Comparison of ENCODE assay signal across 12 cellular contexts in the genomic region with DNA sequence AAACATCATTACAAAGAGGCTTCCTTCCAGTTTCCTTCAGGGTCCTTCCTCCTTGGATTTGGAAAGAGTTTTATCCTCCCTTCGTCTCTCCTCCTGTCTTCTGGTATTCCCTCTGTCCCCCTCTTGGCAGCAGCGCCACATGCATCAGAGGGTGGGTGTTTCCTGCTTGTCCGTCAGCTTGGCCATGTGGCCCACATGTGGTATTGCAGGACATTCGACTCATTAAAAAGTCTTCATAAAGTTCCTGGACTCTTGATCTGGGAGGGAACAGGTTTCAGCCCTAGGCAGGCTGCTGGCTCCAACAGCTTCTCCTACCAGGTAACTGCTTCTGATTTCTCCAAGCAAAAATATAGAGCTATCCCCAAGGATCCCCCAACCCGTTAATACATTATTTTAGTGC.
DNase-seq lines count a peak whose midpoint lies in the region; ATAC-seq, FAIRE-seq and TF ChIP-seq lines count a peak whose summit lies in the region.
"Had no signal": no experiment of that assay in that cellular context is flagged by ENCODE, and none has a peak within 500 bp of the region (broad histone marks: within the 10 kb centered on the region; RNA-seq: fewer than 3 reads in every experiment).

No MANE protein-coding gene starts in this region.

- ATAC-seq in heart right ventricle = no peak
- ATAC-seq in stimulated activated effector memory CD8-positive, alpha-beta T cell treated with anti-CD3 and anti-CD28 coated beads, Interleukin-12 subunit alpha, Interleukin-12 subunit beta, amount 100 ng/mL, for 72 hours = no peak

- H3K4me1 ChIP-seq in left ventricle myocardium inferior (no peaks in the 10 kb centered on the region), heart right ventricle (peaks cover 0 to 3% (median 0%) of the 10 kb centered on the region in 9 donors), kidney (ENCODE audit: control insufficient read depth in 1 of 2, insufficient read depth in 1 of 2, low read depth in 1 of 2, low read length in 2 of 2) (no peaks in the 10 kb centered on the region), vagina (peaks cover 6% of the 10 kb centered on the region)

- H3K36me3 Mint-ChIP-seq in stimulated activated effector memory CD8-positive, alpha-beta T cell treated with anti-CD3 and anti-CD28 coated beads, Interleukin-12 subunit alpha, Interleukin-12 subunit beta, amount 100 ng/mL, for 72 hours = no peaks in the 10 kb centered on the region

- H3K27ac ChIP-seq in left ventricle myocardium inferior (replicated peaks) (no peak overlapping the region), heart right ventricle (no peak overlapping the region), WERI-Rb-1 (no peak overlapping the region), kidney (ENCODE audit: low read depth in 2 of 2, low read length in 2 of 2) (no peak overlapping the region), vagina (peak overlapping the region; percentile 14)

- no peak overlapping the region for H3K27ac Mint-ChIP-seq in stimulated activated effector memory CD8-positive, alpha-beta T cell treated with anti-CD3 and anti-CD28 coated beads, Interleukin-12 subunit alpha, Interleukin-12 subunit beta, amount 100 ng/mL, for 72 hours
- H3K27ac Mint-ChIP-seq: B cell; T-helper 2 cell treated with Interferon-gamma antibody and Interleukin-4, amounts not matched to agents 5 μg/mL and 100 μg/mL, for 36 hours had no signal

- no peaks in the 10 kb centered on the region for H3K36me3 ChIP-seq in left ventricle myocardium inferior
- no peaks in the 10 kb centered on the region for H3K36me3 ChIP-seq in heart right ventricle
- no peaks in the 10 kb centered on the region for H3K36me3 ChIP-seq in WERI-Rb-1
- H3K36me3 ChIP-seq in kidney (ENCODE audit: control insufficient read depth in 1 of 2, insufficient read depth in 2 of 2, low read length in 2 of 2) = no peaks in the 10 kb centered on the region
- no peaks in the 10 kb centered on the region for H3K36me3 ChIP-seq in vagina
- H3K36me3 ChIP-seq: MG63 had no signal

- H3K4me3 ChIP-seq in left ventricle myocardium inferior (no peak overlapping the region), heart right ventricle (no peak overlapping the region), WERI-Rb-1 (ENCODE audit: low read depth, low read length) (no peak overlapping the region), kidney (ENCODE audit: low read length in 2 of 2) (no peak overlapping the region), vagina (no peak overlapping the region)
- H3K4me3 ChIP-seq: MG63 had no signal

- H3K4me3 Mint-ChIP-seq in stimulated activated effector memory CD8-positive, alpha-beta T cell treated with anti-CD3 and anti-CD28 coated beads, Interleukin-12 subunit alpha, Interleukin-12 subunit beta, amount 100 ng/mL, for 72 hours = no peak overlapping the region
- H3K4me3 Mint-ChIP-seq: B cell; T-helper 2 cell treated with Interferon-gamma antibody and Interleukin-4, amounts not matched to agents 5 μg/mL and 100 μg/mL, for 36 hours had no signal

- H3K27me3 ChIP-seq in left ventricle myocardium inferior (ENCODE audit: low read depth) (no peaks in the 10 kb centered on the region), heart right ventricle (no peaks in the 10 kb centered on the region), WERI-Rb-1 (ENCODE audit: insufficient read depth, low read depth, severe bottlenecking) (no peaks in the 10 kb centered on the region), vagina (no peaks in the 10 kb centered on the region)

- H3K9me3 ChIP-seq in left ventricle myocardium inferior (replicated peaks) (peaks cover 15% of the 10 kb centered on the region), heart right ventricle (peaks cover 0 to 14% (median 0%) of the 10 kb centered on the region in 11 donors), WERI-Rb-1 (ENCODE audit: severe bottlenecking) (no peaks in the 10 kb centered on the region), kidney (ENCODE audit: control insufficient read depth in 1 of 2, low read length in 2 of 2) (peaks cover 0 to 7% of the 10 kb centered on the region in 2 donors), vagina (no peaks in the 10 kb centered on the region)
- H3K9me3 ChIP-seq: MG63 had no signal

- no peak for FAIRE-seq in kidney (lab: Jason Lieb, UNC)

- intact Hi-C loops in left ventricle myocardium inferior (cut with micrococcal nuclease) = no loop called here
- intact Hi-C loops in heart right ventricle (cut with DNase I) = loop anchor here in 1 of 10 donors (5.0 kb wide), 1 partner anchor 99 kb away; no protein-coding TSS in a partner anchor
- intact Hi-C loops in kidney (cut with DNase I) = no loop called here
- intact Hi-C loops in vagina (cut with DNase I) = no loop called here

- WGBS in heart right ventricle, 2 donors = 40 to 46% methylated on average over 5 of the region's 5 CpGs

- DNase-seq in left ventricle myocardium inferior (no peak), heart right ventricle (no peak), WERI-Rb-1 (peak; percentile 41), kidney (no peak), vagina (ENCODE audit: extremely low spot score in 2 of 2) (no peak), GOT3 (lab: John Stamatoyannopoulos, UW) (no peak)
- no peak for DNase-seq in stimulated activated effector memory CD8-positive, alpha-beta T cell treated with anti-CD3 and anti-CD28 coated beads, Interleukin-12 subunit alpha, Interleukin-12 subunit beta, amount 100 ng/mL, for 72 hours (ENCODE audit: low spot score in 2 of 2)
- DNase-seq in activated CD8-positive, alpha-beta memory T cell treated with anti-CD3 and anti-CD28 coated beads, Interleukin-2, amount 50 U/mL, for 4 hours = no peak
- DNase-seq: central memory CD4-positive, alpha-beta T cell; MG63 had no signal

- TF ChIP-seq POLR2A in vagina (IDR thresholded peaks at IDR 0.05) = no peak

- H3K9ac ChIP-seq in kidney (ENCODE audit: low read length in 2 of 2) = no peak overlapping the region

- H3K4me1 Mint-ChIP-seq in stimulated activated effector memory CD8-positive, alpha-beta T cell treated with anti-CD3 and anti-CD28 coated beads, Interleukin-12 subunit alpha, Interleukin-12 subunit beta, amount 100 ng/mL, for 72 hours = no peaks in the 10 kb centered on the region
- H3K4me1 Mint-ChIP-seq: B cell had no signal

- H3K9me3 Mint-ChIP-seq in stimulated activated effector memory CD8-positive, alpha-beta T cell treated with anti-CD3 and anti-CD28 coated beads, Interleukin-12 subunit alpha, Interleukin-12 subunit beta, amount 100 ng/mL, for 72 hours = no peaks in the 10 kb centered on the region

- TF ChIP-seq CTCF in left ventricle myocardium inferior (IDR thresholded peaks at IDR 0.05; ENCODE audit: borderline replicate concordance) = peak; percentile 27
- TF ChIP-seq CTCF in heart right ventricle (IDR thresholded peaks at IDR 0.05) = peak in 2 of 9 donors; percentile 12 to 28
- peak; percentile 37 for TF ChIP-seq CTCF in WERI-Rb-1 (IDR thresholded peaks at IDR 0.05; ENCODE audit: low read depth, low read length)
- TF ChIP-seq CTCF in kidney (IDR thresholded peaks at IDR 0.05; ENCODE audit: borderline replicate concordance, extremely low read depth, insufficient read depth) = peak; percentile 6
- no peak for TF ChIP-seq CTCF in vagina (IDR thresholded peaks at IDR 0.05)

Comparison
In these comparisons a context has a peak if more than half of its experiments do, and no peak if none do; other contexts are left out.
1. CTCF ChIP-seq: peak in left ventricle myocardium inferior (single experiment), WERI-Rb-1 (single experiment) and kidney (single experiment); none in vagina (0 of 3).